ENCODE assay signal across 8 cellular contexts in the genomic region with DNA sequence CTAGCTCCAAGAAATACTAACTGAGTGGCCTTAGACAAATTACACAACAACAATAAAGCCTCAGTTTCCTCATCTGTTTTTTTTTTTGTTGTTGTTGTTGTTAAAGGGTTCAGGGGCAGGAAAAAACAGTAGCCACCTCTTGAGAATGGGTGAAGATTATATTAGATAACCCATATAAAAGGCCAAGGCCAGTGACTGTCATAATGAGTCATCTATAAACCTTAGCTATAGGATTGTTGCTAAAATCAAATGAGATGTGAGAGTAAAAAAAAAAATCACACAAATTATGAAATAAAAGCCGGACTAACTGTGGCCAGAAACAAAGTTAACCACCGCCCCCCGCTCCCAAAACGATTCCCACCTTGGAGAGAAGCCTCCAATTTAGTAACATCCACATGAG. TPM values are rescaled to one million over a fixed set of nuclear protein-coding genes. Genes with fewer than 3 reads are reported as not detected.
DNase-seq lines count a peak whose midpoint lies in the region; ATAC-seq, FAIRE-seq and TF ChIP-seq lines count a peak whose summit lies in the region.

No MANE protein-coding gene starts in this region.

- H3K27ac ChIP-seq in RWPE1: peak overlapping the region; percentile 42; the same call in 1 of the 2 replicates
- no peak overlapping the region for H3K27ac ChIP-seq in rectal smooth muscle tissue (ENCODE audit: low read depth, low read length)

- DNase-seq in GM06990 (ENCODE audit: extremely low read depth, insufficient read length) (no peak), RWPE1 (ENCODE audit: low spot score) (no peak), erythroblast (lab: John Stamatoyannopoulos, UW) (peak; percentile 16 to 40), iPS-NIHi7 (ENCODE audit: extremely low spot score) (no peak), frontal cortex (ENCODE audit: low spot score in 2 of 2) (no peak), NCI-H2107 treated with DMSO at 0.1 percent for 48 hours (lab: John Stamatoyannopoulos, UW; ENCODE audit: unreplicated experiment) (no peak)

- peak overlapping the region; percentile 80 for H3K4me3 ChIP-seq in GM06990 (replicated peaks; ENCODE audit: low read depth, low read length)
- H3K4me3 ChIP-seq in rectal smooth muscle tissue (ENCODE audit: low read length): peak overlapping the region; percentile 73

- TF ChIP-seq POLR2A in erythroblast (IDR thresholded peaks at IDR 0.05; ENCODE audit: low read length): no peak

- CTCF ChIA-PET in RWPE1 (lab: Yijun Ruan, JAX): no interaction called here

- no peaks in the 10 kb centered on the region for H3K4me1 ChIP-seq in rectal smooth muscle tissue (ENCODE audit: control insufficient read depth, insufficient read depth, low read length)

- no peak for ATAC-seq in HG03520 (IDR thresholded peaks at IDR 0.05; ENCODE audit: unreplicated experiment)

- no peak overlapping the region for H3K9ac ChIP-seq in rectal smooth muscle tissue (ENCODE audit: low read length)

- POLR2A ChIA-PET in RWPE1 (lab: Yijun Ruan, JAX; ENCODE audit: low non-redundant PET): interaction anchor here (0.6 to 1.3 kb wide), 3 partner anchors 28 to 383 kb away, joined by 3 to 5 read pairs (median 3); a partner anchor contains a TSS

- no peak for FAIRE-seq in frontal cortex (lab: Jason Lieb, UNC)

- H3K36me3 ChIP-seq in GM06990 (ENCODE audit: control insufficient read depth, insufficient read depth, low read length): peaks cover 1% of the 10 kb centered on the region; the same call in 1 of the 2 replicates
- peaks cover 4% of the 10 kb centered on the region for H3K36me3 ChIP-seq in rectal smooth muscle tissue (ENCODE audit: control insufficient read depth, insufficient read depth, low read length)

- H3K27me3 ChIP-seq in GM06990 (replicated peaks; ENCODE audit: control insufficient read depth, insufficient read depth, low read length) (no peaks in the 10 kb centered on the region), rectal smooth muscle tissue (ENCODE audit: control insufficient read depth, insufficient read depth, low read length) (no peaks in the 10 kb centered on the region)

- TF ChIP-seq CTCF in GM06990 (IDR thresholded peaks at IDR 0.05; ENCODE audit: insufficient read depth, low read length, poor library complexity, severe bottlenecking) (no peak), RWPE1 (conservative IDR thresholded peaks at IDR 0.05; ENCODE audit: low read depth) (no peak)

RNA-seq across cellular contexts. Expression of a gene that starts 1.3 kb away (rescaled TPM):
- total RNA-seq in frontal cortex: 29.8 TPM

RNA-seq across cellular contexts. Expression of a gene that starts 18.1 kb away (rescaled TPM):
- total RNA-seq in frontal cortex: 53.4 TPM

Comparison
In these comparisons a context has a peak if more than half of its experiments do, and no peak if none do; other contexts are left out.
1. DNase-seq: peak in erythroblast (2 of 2); none in GM06990 (single experiment), RWPE1 (single experiment), iPS-NIHi7 (single experiment), frontal cortex (0 of 2) and NCI-H2107 treated with DMSO at 0.1 percent for 48 hours (single experiment).